In genomic region chr3:133570937-133571320, GRCh38 we compare ENCODE assay signal across 12 cellular contexts. TPM values are rescaled to one million over a fixed set of nuclear protein-coding genes. Genes with fewer than 3 reads are reported as not detected.
A peak's percentile ranks its signal among the peaks of the same experiment; 100 is the strongest.
DNase-seq lines count a peak whose midpoint lies in the region; ATAC-seq and TF ChIP-seq lines count a peak whose summit lies in the region.
"Had no signal": no experiment of that assay in that cellular context is flagged by ENCODE, and none has a peak within 500 bp of the region (broad histone marks: within the 10 kb centered on the region; RNA-seq: fewer than 3 reads in every experiment).

No MANE protein-coding gene starts in this region.

- H2BK20ac ChIP-seq in IMR-90 (ENCODE audit: low read depth, low read length), result peak overlapping the region; percentile 16

- H3K27me3 Mint-ChIP-seq in MCF 10A (ENCODE audit: insufficient read depth, unreplicated experiment), result no peaks in the 10 kb centered on the region

- BruUV-seq in IMR-90 (replicated peaks; lab: Mats Ljungman, UMichigan) (no TSS peak), MCF 10A (replicated peaks; lab: Mats Ljungman, UMichigan) (no TSS peak)

- peak overlapping the region; percentile 68; the same call in 1 of the 2 replicates for H2AK5ac ChIP-seq in IMR-90 (ENCODE audit: low read depth, low read length)

- peak overlapping the region; percentile 63 for H3K27ac Mint-ChIP-seq in MCF 10A (ENCODE audit: low read depth, unreplicated experiment)

- POLR2A ChIA-PET in IMR-90 (lab: Charles Lee; ENCODE audit: unreplicated experiment), result no interaction called here
- POLR2A ChIA-PET in MCF 10A (lab: Yijun Ruan, JAX), result interaction anchor here (0.6 to 3.9 kb wide), 8 partner anchors 22 to 906 kb away, joined by 3 to 60 read pairs (median 4); no protein-coding TSS in a partner anchor

- dilution Hi-C loops in IMR-90 (cut with HindIII; ENCODE audit: low sequenced_read_pairs, unreplicated experiment), result no loop called here

- H3K27me3 ChIP-seq in ACC112 (ENCODE audit: insufficient read depth, low read length), result no peaks in the 10 kb centered on the region
- H3K27me3 ChIP-seq in IMR-90 (ENCODE audit: control insufficient read depth, insufficient read depth, low read length), result no peaks in the 10 kb centered on the region

- peak overlapping the region; percentile 97 for H3K27ac ChIP-seq in ACC112 (ENCODE audit: low read depth, low read length)
- no peak overlapping the region; the same call in 1 of the 2 replicates for H3K27ac ChIP-seq in IMR-90 (ENCODE audit: insufficient read depth, low read length)
- H3K27ac ChIP-seq: C4-2B had no signal

- peak overlapping the region; percentile 71 for H2BK120ac ChIP-seq in IMR-90 (ENCODE audit: low read depth, low read length)

- H3K79me2 ChIP-seq in ACC112 (ENCODE audit: control insufficient read depth, insufficient read depth, low read length, unreplicated experiment), result peaks cover 24% of the 10 kb centered on the region

- H3K36me3 ChIP-seq in ACC112 (ENCODE audit: insufficient read depth, low read length) (peaks cover 13% of the 10 kb centered on the region), IMR-90 (ENCODE audit: control insufficient read depth, insufficient read depth, low read length) (peaks cover 2% of the 10 kb centered on the region; the same call in 1 of the 2 replicates)

- H3K4me1 Mint-ChIP-seq in MCF 10A (ENCODE audit: insufficient read depth, unreplicated experiment), result peaks cover 31% of the 10 kb centered on the region

- H3K56ac ChIP-seq in IMR-90 (ENCODE audit: extremely low read depth, insufficient read depth, low read length), result peak overlapping the region; percentile 8; the same call in 1 of the 2 replicates

- H3K4me1 ChIP-seq in ACC112 (ENCODE audit: control insufficient read depth, insufficient read depth, low read length, unreplicated experiment) (peaks cover 48% of the 10 kb centered on the region), IMR-90 (ENCODE audit: control insufficient read depth, insufficient read depth, low read length) (peaks cover 17% of the 10 kb centered on the region)

- H4K8ac ChIP-seq in IMR-90 (ENCODE audit: low read depth in 2 of 2, low read length in 2 of 2), result peak overlapping the region in 1 of 2 experiments; percentile 80; a peak in 1 of 4 replicates

- no peak overlapping the region for H3K9ac ChIP-seq in IMR-90 (ENCODE audit: low read depth, low read length)
- H3K9ac ChIP-seq: parathyroid adenoma had no signal

- peak overlapping the region; percentile 7 for H2AK9ac ChIP-seq in IMR-90 (replicated peaks; ENCODE audit: low read depth, low read length, poor library complexity)

- no peak overlapping the region for H3K4me3 ChIP-seq in ACC112 (ENCODE audit: low read depth, low read length)
- H3K4me3 ChIP-seq in IMR-90 (ENCODE audit: insufficient read depth, low read depth, low read length), result no peak overlapping the region

- CTCF ChIA-PET in IMR-90 (lab: Yijun Ruan, JAX), result interaction anchor here (0.6 to 1.1 kb wide), 2 partner anchors 8 to 33 kb away, joined by 3 to 4 read pairs; no protein-coding TSS in a partner anchor
- CTCF ChIA-PET in MCF 10A (lab: Yijun Ruan, JAX), result interaction anchor here (0.6 to 4.0 kb wide), 11 partner anchors 8 to 1435 kb away, joined by 3 to 31 read pairs (median 4); no protein-coding TSS in a partner anchor

- H3K14ac ChIP-seq in IMR-90 (replicated peaks; ENCODE audit: low read depth, low read length), result peak overlapping the region; percentile 12

- TF ChIP-seq RAD21 in IMR-90 (IDR thresholded peaks at IDR 0.05; ENCODE audit: low read length), result no peak

- peak overlapping the region; percentile 71 for H3K4ac ChIP-seq in IMR-90 (ENCODE audit: low read depth, low read length)

- H3K9me3 Mint-ChIP-seq in MCF 10A (ENCODE audit: unreplicated experiment), result no peaks in the 10 kb centered on the region

- no peak for TF ChIP-seq POLR2A in IMR-90 (IDR thresholded peaks at IDR 0.05; ENCODE audit: low read depth, low read length)

- H3K79me1 ChIP-seq in IMR-90 (ENCODE audit: low read depth in 1 of 2, low read length in 2 of 2), result peaks cover 0 to 13% of the 10 kb centered on the region in 2 experiments; a peak in 3 of 4 replicates

- intact Hi-C loops in IMR-90 (cut with micrococcal nuclease), result loop anchor here (5.0 to 10.0 kb wide), 2 partner anchors 234 to 529 kb away; partner anchors contain the start of gene SRPRB
- intact Hi-C loops in MCF 10A (cut with micrococcal nuclease), result loop anchor here (10.0 kb wide), 1 partner anchor 234 kb away; the partner anchor contains the start of gene SRPRB

- peak overlapping the region; percentile 64; the same call in 1 of the 2 replicates for H3K18ac ChIP-seq in IMR-90 (ENCODE audit: low read depth, low read length)

- peak overlapping the region; percentile 78; the same call in 2 of the 3 replicates for H2BK15ac ChIP-seq in IMR-90 (ENCODE audit: low read depth, low read length)

- peaks cover 16% of the 10 kb centered on the region for H3K36me3 Mint-ChIP-seq in MCF 10A (ENCODE audit: insufficient read depth, unreplicated experiment)

- no peak overlapping the region for H3K4me3 Mint-ChIP-seq in MCF 10A (ENCODE audit: unreplicated experiment)

- 67% methylated on average over 1 of the region's 2 CpGs; no CpG with 5 or more reads in 1 of the 2 experiments for WGBS in IMR-90 (ENCODE audit: extremely low coverage in 2 of 2, insufficient read length in 1 of 2), 2 experiments

- H2BK5ac ChIP-seq in IMR-90 (ENCODE audit: low read depth, low read length, poor library complexity, severe bottlenecking), result peak overlapping the region; percentile 84

- H4K20me1 ChIP-seq in IMR-90 (ENCODE audit: insufficient read depth, low read length), result peaks cover 16% of the 10 kb centered on the region

- H4K91ac ChIP-seq in IMR-90 (ENCODE audit: insufficient read depth, low read depth, low read length), result peak overlapping the region; percentile 64

- peak overlapping the region; percentile 18; the same call in 1 of the 2 replicates for H4K5ac ChIP-seq in IMR-90 (ENCODE audit: low read depth, low read length)

- no peak overlapping the region for H3K4me2 ChIP-seq in IMR-90 (ENCODE audit: low read depth, low read length)

- in situ Hi-C loops in IMR-90 (cut with MboI; ENCODE audit: low sequenced_read_pairs), result no loop called here

- DNase-seq in IMR-90 (peak; percentile 34), MCF 10A (ENCODE audit: unreplicated experiment) (no peak), myocyte (ENCODE audit: low read depth) (peak; percentile 88), medulla oblongata (ENCODE audit: extremely low spot score) (no peak), NCI-H1417 treated with DMSO at 0.1 percent for 48 hours (lab: John Stamatoyannopoulos, UW) (no peak)
- DNase-seq in activated CD4-positive, alpha-beta T cell treated with anti-CD3 and anti-CD28 coated beads for 1 hour, result no peak
- DNase-seq: cerebellar nuclear complex, NCI-H2029 had no signal

- H2AFZ ChIP-seq in ACC112 (ENCODE audit: low read length, unreplicated experiment) (no peak overlapping the region), IMR-90 (replicated peaks; ENCODE audit: low read length, poor library complexity) (no peak overlapping the region)
- H2AFZ ChIP-seq: parathyroid adenoma had no signal

- TF ChIP-seq CTCF in IMR-90 (conservative IDR thresholded peaks at IDR 0.05; ENCODE audit: low read depth, low read length) (no peak), MCF 10A (IDR thresholded peaks at IDR 0.05; ENCODE audit: unreplicated experiment) (no peak)

- ATAC-seq in IMR-90 (ENCODE audit: low read depth) (no peak), HG02798 (IDR thresholded peaks at IDR 0.05; ENCODE audit: poor library complexity, unreplicated experiment) (no peak)

- peak overlapping the region; percentile 14; the same call in 1 of the 2 replicates for H3K23ac ChIP-seq in IMR-90 (ENCODE audit: low read depth, low read length)

- H3K9me3 ChIP-seq in IMR-90 (ENCODE audit: control insufficient read depth, insufficient read depth, low read length), result no peaks in the 10 kb centered on the region

- H3K9me1 ChIP-seq in IMR-90 (ENCODE audit: insufficient read depth, low read length), result peaks cover 8% of the 10 kb centered on the region

TF ChIP-seq in IMR-90, 13 proteins besides CTCF, POLR2A, EP300 and RAD21:
- TF ChIP-seq MAFK (IDR thresholded peaks at IDR 0.05; ENCODE audit: low read depth, low read length) (no peak), RCOR1 (IDR thresholded peaks at IDR 0.05; ENCODE audit: insufficient replicate concordance, low read length) (no peak), FOS (IDR thresholded peaks at IDR 0.05; ENCODE audit: low read depth, low read length) (no peak), NFE2L2 (IDR thresholded peaks at IDR 0.05; ENCODE audit: low read depth, low read length) (no peak), MAZ (IDR thresholded peaks at IDR 0.05; ENCODE audit: borderline replicate concordance, low read depth, low read length) (no peak), CHD1 (IDR thresholded peaks at IDR 0.05; ENCODE audit: low read depth, low read length) (no peak), RFX5 (IDR thresholded peaks at IDR 0.05; ENCODE audit: low read depth, low read length) (no peak), CEBPB (IDR thresholded peaks at IDR 0.05; ENCODE audit: low read depth, low read length) (no peak)

RNA-seq across cellular contexts. Expression of gene CDV3, which starts 2.6 kb away (rescaled TPM):
- total RNA-seq in IMR-90 (2012; rRNA removed) (120 and 189 TPM in 2 replicates), MCF 10A (2022) (278 and 309 TPM in 2 replicates), myocyte (396 and 434 TPM in 2 replicates)
- polyA plus RNA-seq in IMR-90 (2012; rRNA removed), result 78.1 and 93.6 TPM in 2 replicates
- 11.2 and 14.0 TPM in 2 replicates for polyA plus RNA-seq in IMR-90 (2012; cell fraction: cytosol; rRNA removed)
- polyA plus RNA-seq in IMR-90 (2012; cell fraction: nucleus; rRNA removed; ENCODE audit: low replicate concordance), result 3.2 and 36.9 TPM in 2 replicates
- polyA plus RNA-seq in myocyte (2012), result 192 TPM

Comparison
In these comparisons a context has a peak if more than half of its experiments do, and no peak if none do; other contexts are left out.
1. DNase-seq: peak in IMR-90 (single experiment) and myocyte (single experiment); none in MCF 10A (single experiment), medulla oblongata (single experiment), NCI-H1417 treated with DMSO at 0.1 percent for 48 hours (single experiment) and activated CD4-positive, alpha-beta T cell treated with anti-CD3 and anti-CD28 coated beads for 1 hour (single experiment).